ENCODE assay signal across 26 cellular contexts in genomic region chr2:217309056-217309455, GRCh38.
"Had no signal": no experiment of that assay in that cellular context is flagged by ENCODE, and none has a peak within 500 bp of the region (broad histone marks: within the 10 kb centered on the region; RNA-seq: fewer than 3 reads in every experiment).

No MANE protein-coding gene starts in this region.

- H3K4me3 ChIP-seq: stomach, suprapubic skin, testis, thoracic aorta, thyroid gland, tibial artery, tibial nerve, transverse colon, upper lobe of left lung, upper lobe of right lung, uterus, vagina had no signal

- H3K4me1 ChIP-seq: suprapubic skin, testis, thyroid gland, tibial nerve, upper lobe of left lung, upper lobe of right lung, uterus had no signal

- ATAC-seq: stimulated activated effector memory CD8-positive, alpha-beta T cell treated with anti-CD3 and anti-CD28 coated beads, Interleukin-12 subunit alpha, Interleukin-12 subunit beta, amount 100 ng/mL, for 72 hours; stimulated activated memory B cell treated with anti-CD40 and anti-IgM and Interleukin-4, amounts not matched to agents 10 μg/mL and 1 μg/mL and 100 μg/mL, for 72 hours; stimulated activated naive B cell treated with anti-CD40 and anti-IgM and Interleukin-4, amounts not matched to agents 10 μg/mL and 1 μg/mL and 100 μg/mL, for 72 hours; stimulated activated naive CD8-positive, alpha-beta T cell treated with anti-CD3 and anti-CD28 coated beads, Interleukin-15, amount 100 ng/mL, for 72 hours; stimulated activated naive CD8-positive, alpha-beta T cell treated with anti-CD3 and anti-CD28 coated beads, Interleukin-15, Interleukin-2, amounts not matched to agents 100 U/mL and 50 U/mL, for 24 hours; upper lobe of right lung had no signal

- H3K36me3 ChIP-seq: stomach, suprapubic skin, thoracic aorta, thyroid gland, tibial artery, tibial nerve, transverse colon, upper lobe of left lung, upper lobe of right lung, uterus, vagina had no signal

- H3K27ac ChIP-seq: stomach, suprapubic skin, testis, thoracic aorta, thyroid gland, tibial artery, tibial nerve, transverse colon, upper lobe of left lung, upper lobe of right lung, uterus, vagina had no signal

- H3K9me3 ChIP-seq: stomach, suprapubic skin, testis, thoracic aorta, thyroid gland, tibial artery, tibial nerve, transverse colon, upper lobe of left lung, upper lobe of right lung, uterus, vagina had no signal

- H3K27me3 ChIP-seq: stomach, suprapubic skin, testis, thyroid gland, tibial artery, tibial nerve, transverse colon, upper lobe of left lung, upper lobe of right lung, uterus, vagina had no signal

- DNase-seq: stimulated activated CD4-positive, alpha-beta T cell treated with anti-CD3 and anti-CD28 coated beads, Interleukin-2, amount 100 ng/mL, for 48 hours; stimulated activated CD4-positive, alpha-beta T cell treated with anti-CD3 and anti-CD28 coated beads, Interleukin-4, amount 100 ng/mL, for 1 hour; stimulated activated CD4-positive, alpha-beta T cell treated with anti-CD3 and anti-CD28 coated beads, Interleukin-4, amount 100 ng/mL, for 24 hours; stimulated activated CD4-positive, alpha-beta T cell treated with anti-CD3 and anti-CD28 coated beads, Interleukin-4, amount 100 ng/mL, for 4 hours; stimulated activated CD8-positive, alpha-beta memory T cell treated with anti-CD3 and anti-CD28 coated beads, Interleukin-4, amount 100 ng/mL, for 48 hours; stimulated activated naive B cell treated with anti-CD40 and anti-IgM and Interleukin-4, amounts not matched to agents 10 μg/mL and 1 μg/mL and 100 μg/mL, for 72 hours; stimulated activated naive CD4-positive, alpha-beta T cell; stimulated activated naive CD4-positive, alpha-beta T cell treated with Interleukin-2 at 50 U/mL for 16 hours; stimulated activated naive CD8-positive, alpha-beta T cell treated with anti-CD3 and anti-CD28 coated beads, Interleukin-15, amount 100 ng/mL, for 72 hours; stimulated activated naive CD8-positive, alpha-beta T cell treated with anti-CD3 and anti-CD28 coated beads, Interleukin-15, Interleukin-2, amounts not matched to agents 100 U/mL and 50 U/mL, for 24 hours; stomach; substantia nigra; testis; thyroid gland; tibial artery; transverse colon; trophoblast cell; upper lobe of left lung; upper lobe of right lung; uterus had no signal
